ENCODE assay signal across 23 cellular contexts in genomic region chr20:14765370-14765701, GRCh38.
"Had no signal": no experiment of that assay in that cellular context is flagged by ENCODE, and none has a peak within 500 bp of the region (broad histone marks: within the 10 kb centered on the region; RNA-seq: fewer than 3 reads in every experiment).

No MANE protein-coding gene starts in this region.

- DNase-seq: activated B cell treated with CpG ODN at 0.5 μM for 24 hours; activated CD4-positive, alpha-beta T cell treated with anti-CD3 and anti-CD28 coated beads for 1 hour; activated CD4-positive, alpha-beta T cell treated with anti-CD3 and anti-CD28 coated beads, Interleukin-2, amount 10 ng/mL, durations not matched to agents 24 days and 14 days; activated CD4-positive, alpha-beta T cell treated with anti-CD3 and anti-CD28 coated beads, Interleukin-2, amount 50 U/mL, for 48 hours; activated CD8-positive, alpha-beta memory T cell treated with anti-CD3 and anti-CD28 coated beads, Interleukin-2, amount 10 ng/mL, durations not matched to agents 7 days and 5 days; activated effector memory CD4-positive, alpha-beta T cell treated with Interleukin-2 at 50 U/mL for 16 hours; activated naive CD4-positive, alpha-beta T cell; activated T-cell treated with anti-CD3 and anti-CD28 coated beads, Interleukin-2, amount 50 U/mL, for 24 hours; amygdala; KG1; NCI-H1092; NCI-H1417; NCI-H1930; NCI-H2107; NCI-H345; NCI-H510A; NCI-H526 treated with DMSO at 0.1 percent for 48 hours; SHP77; T-helper 17 cell; T-helper 9 cell had no signal

- H3K4me3 ChIP-seq: cardiac muscle cell had no signal

- H3K27ac ChIP-seq: cardiac muscle cell had no signal

- FAIRE-seq: astrocyte, RCC 7860 had no signal

- ATAC-seq: activated CD8-positive, alpha-beta memory T cell treated with anti-CD3 and anti-CD28 coated beads, Interleukin-2, amount 10 ng/mL, durations not matched to agents 7 days and 5 days; T-helper 17 cell had no signal

- H3K36me3 ChIP-seq: cardiac muscle cell had no signal
